In the genomic region with DNA sequence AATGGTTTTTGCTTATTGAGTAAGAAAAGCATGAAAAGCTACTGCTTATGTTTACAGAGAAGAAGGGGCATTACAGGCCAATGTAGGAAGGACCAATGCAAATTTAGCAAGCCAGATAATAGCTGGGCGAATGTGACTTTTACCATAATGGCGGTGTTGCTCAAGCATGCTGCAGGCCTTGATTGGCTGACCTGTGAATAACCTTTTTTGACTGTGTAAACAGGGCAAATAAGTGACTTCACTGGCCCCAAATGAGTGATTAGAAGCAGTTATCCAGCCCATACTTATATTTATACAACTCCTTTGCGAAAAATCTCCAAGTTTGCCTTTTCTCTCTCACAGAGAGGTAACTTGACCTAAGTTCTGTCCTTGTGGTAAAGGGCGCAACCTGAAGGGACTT, we compare ENCODE assay signal across 31 cellular contexts.
A peak's percentile ranks its signal among the peaks of the same experiment; 100 is the strongest.
DNase-seq lines count a peak whose midpoint lies in the region; ATAC-seq, FAIRE-seq and TF ChIP-seq lines count a peak whose summit lies in the region.
"Had no signal": no experiment of that assay in that cellular context is flagged by ENCODE, and none has a peak within 500 bp of the region (broad histone marks: within the 10 kb centered on the region; RNA-seq: fewer than 3 reads in every experiment).

No MANE protein-coding gene starts in this region.

- TF ChIP-seq RAD21 in K562 (CRISPR knock-in tag; conservative IDR thresholded peaks at IDR 0.05 in 1 of 2, IDR thresholded peaks at IDR 0.05 in 1 of 2): no peak

- H3K27me3 ChIP-seq in K562 (ENCODE audit: control insufficient read depth in 2 of 2, insufficient read depth in 2 of 2, low read length in 2 of 2) (peaks cover 23 to 33% of the 10 kb centered on the region in 2 experiments; a peak in 4 of 5 replicates), testis (no peaks in the 10 kb centered on the region)
- H3K27me3 ChIP-seq: BE2C; BLaER1; BLaER1 treated with 17β-estradiol and CSF1 and Interleukin-3, amounts not matched to agents 10 nM and 100 nM had no signal

- H3K4me2 ChIP-seq in K562 (ENCODE audit: insufficient read depth, low read length): no peak overlapping the region
- H3K4me2 ChIP-seq: A549; BLaER1; BLaER1 treated with 17β-estradiol and CSF1 and Interleukin-3, amounts not matched to agents 10 nM and 100 nM had no signal

- H3K36me3 ChIP-seq in K562 (ENCODE audit: control insufficient read depth, insufficient read depth, low read length): no peaks in the 10 kb centered on the region
- H3K36me3 ChIP-seq in testis (ENCODE audit: low read depth, missing control alignments): no peaks in the 10 kb centered on the region
- H3K36me3 ChIP-seq: BE2C; BLaER1; BLaER1 treated with 17β-estradiol and CSF1 and Interleukin-3, amounts not matched to agents 10 nM and 100 nM had no signal

- ATAC-seq in K562: peak; percentile 47
- ATAC-seq in GM21825 (IDR thresholded peaks at IDR 0.05; ENCODE audit: unreplicated experiment): no peak
- ATAC-seq: A549; CD8-positive, alpha-beta T cell had no signal

- no peak overlapping the region for H3K27ac ChIP-seq in K562 (ENCODE audit: extremely low read depth, low read depth, low read length)
- H3K27ac ChIP-seq in testis: no peak overlapping the region
- H3K27ac ChIP-seq: 22Rv1; A549; BLaER1; BLaER1 treated with 17β-estradiol and CSF1 and Interleukin-3, amounts not matched to agents 10 nM and 100 nM; C4-2B had no signal

- peak overlapping the region; percentile 37; the same call in 1 of the 2 replicates for H2AFZ ChIP-seq in K562 (ENCODE audit: low read depth, low read length)

- POLR2A ChIA-PET in K562 (lab: Yijun Ruan, JAX): no interaction called here

- intact Hi-C loops in K562 (cut with micrococcal nuclease): loop anchor here (5.0 kb wide), 1 partner anchor 246 kb away; no protein-coding TSS in a partner anchor
- intact Hi-C loops in testis (cut with DNase I; ENCODE audit: low total_unique reads): no loop called here

- in situ Hi-C loops in K562 (cut with MboI): no loop called here

- no peak overlapping the region for H3K9ac ChIP-seq in K562 (ENCODE audit: insufficient read depth in 1 of 2, low read depth in 2 of 2, low read length in 2 of 2)
- H3K9ac ChIP-seq: BLaER1; BLaER1 treated with 17β-estradiol and CSF1 and Interleukin-3, amounts not matched to agents 10 nM and 100 nM had no signal

- no peaks in the 10 kb centered on the region for H4K20me1 ChIP-seq in K562 (replicated peaks; ENCODE audit: control insufficient read depth, insufficient read depth, low read length)
- H4K20me1 ChIP-seq: BLaER1; BLaER1 treated with 17β-estradiol and CSF1 and Interleukin-3, amounts not matched to agents 10 nM and 100 nM had no signal

- no peak for TF ChIP-seq CTCF in K562 (IDR thresholded peaks at IDR 0.05 in 2 of 3, conservative IDR thresholded peaks at IDR 0.05 in 1 of 3; ENCODE audit: insufficient read depth in 2 of 3, low read depth in 1 of 3, low read length in 3 of 3)
- no peak for TF ChIP-seq CTCF in testis (IDR thresholded peaks at IDR 0.05)

- DNase-seq in HuH-7.5 (ENCODE audit: low spot score) (peak; percentile 30), K562 (ENCODE audit: extremely low read depth in 1 of 4, low spot score in 3 of 4) (no peak), testis (no peak)
- DNase-seq: 8988T; ACHN; AML-193; BE2C; C1 segment of cervical spinal cord; Caco-2; Calu3; CD4-positive, alpha-beta memory T cell; CD4-positive, alpha-beta T cell; CD4-positive, CD25-positive, alpha-beta regulatory T cell; CD8-positive, alpha-beta memory T cell; CD8-positive, alpha-beta T cell; COR-L47; DMS 273 treated with DMSO at 0.1 percent for 48 hours; DMS153; DMS53; DMS79; DMS79 treated with DMSO at 0.1 percent for 48 hours; DND-41; EL had no signal

- H3K4me3 ChIP-seq in K562 (no peak overlapping the region), testis (no peak overlapping the region)
- H3K4me3 ChIP-seq: A549; BLaER1; BLaER1 treated with 17β-estradiol and CSF1 and Interleukin-3, amounts not matched to agents 10 nM and 100 nM had no signal

- 9% methylated on average over 4 of the region's 4 CpGs for WGBS in K562 (ENCODE audit: insufficient coverage, low coverage, missing lambda C conversion rate)
- 89 to 94% methylated on average over 4 of the region's 4 CpGs for WGBS in testis, 2 donors

- H3K9me3 ChIP-seq in K562 (replicated peaks; ENCODE audit: control insufficient read depth, insufficient read depth, low read depth, low read length) (no peaks in the 10 kb centered on the region), testis (no peaks in the 10 kb centered on the region)
- H3K9me3 ChIP-seq: A549, BE2C, BLaER1 had no signal

- no peaks in the 10 kb centered on the region for H3K9me1 ChIP-seq in K562 (ENCODE audit: control insufficient read depth, insufficient read depth, low read length)

- H3K79me2 ChIP-seq in K562 (ENCODE audit: control insufficient read depth, insufficient read depth, low read length): no peaks in the 10 kb centered on the region

- TF ChIP-seq EP300 in K562 (IDR thresholded peaks at IDR 0.05; ENCODE audit: low read length): no peak

- no peak for FAIRE-seq in K562 (lab: Jason Lieb, UNC)
- FAIRE-seq: A204.1, A549, D721Med had no signal

- CTCF ChIA-PET in K562 (lab: Yijun Ruan, JAX; ENCODE audit: low intra/inter-chr PET ratio): no interaction called here

- H3K4me1 ChIP-seq in K562 (replicated peaks in 1 of 2; ENCODE audit: control insufficient read depth in 2 of 2, insufficient read depth in 2 of 2, low read length in 2 of 2) (peaks cover 0 to 18% of the 10 kb centered on the region in 2 experiments; a peak in 3 of 5 replicates), testis (no peaks in the 10 kb centered on the region)
- H3K4me1 ChIP-seq: A549, BE2C, BLaER1, Caco-2 had no signal

- BruUV-seq in K562 (replicated peaks; lab: Mats Ljungman, UMichigan): no TSS peak

- TF ChIP-seq POLR2A in K562 (conservative IDR thresholded peaks at IDR 0.05) (no peak), testis (IDR thresholded peaks at IDR 0.05) (no peak)

TF ChIP-seq in K562, 482 proteins besides CTCF, POLR2A, EP300 and RAD21:
- peak in 1 of 2 experiments; percentile 85; a peak in 2 of 4 replicates for TF ChIP-seq FOXA3 (CRISPR knock-in tag; conservative IDR thresholded peaks at IDR 0.05 in 1 of 2, IDR thresholded peaks at IDR 0.05 in 1 of 2)
- peak; percentile 73 for TF ChIP-seq CEBPB (tag; IDR thresholded peaks at IDR 0.05)
- peak in 1 of 3 experiments; percentile 42 for TF ChIP-seq YY1 (IDR thresholded peaks at IDR 0.05; ENCODE audit: borderline replicate concordance in 1 of 3, control insufficient read depth in 1 of 3, extremely low read depth in 1 of 3, insufficient read depth in 3 of 3, insufficient read length in 1 of 3, insufficient replicate concordance in 2 of 3, low read depth in 1 of 3, low read length in 2 of 3)
- TF ChIP-seq, protein P1, sequence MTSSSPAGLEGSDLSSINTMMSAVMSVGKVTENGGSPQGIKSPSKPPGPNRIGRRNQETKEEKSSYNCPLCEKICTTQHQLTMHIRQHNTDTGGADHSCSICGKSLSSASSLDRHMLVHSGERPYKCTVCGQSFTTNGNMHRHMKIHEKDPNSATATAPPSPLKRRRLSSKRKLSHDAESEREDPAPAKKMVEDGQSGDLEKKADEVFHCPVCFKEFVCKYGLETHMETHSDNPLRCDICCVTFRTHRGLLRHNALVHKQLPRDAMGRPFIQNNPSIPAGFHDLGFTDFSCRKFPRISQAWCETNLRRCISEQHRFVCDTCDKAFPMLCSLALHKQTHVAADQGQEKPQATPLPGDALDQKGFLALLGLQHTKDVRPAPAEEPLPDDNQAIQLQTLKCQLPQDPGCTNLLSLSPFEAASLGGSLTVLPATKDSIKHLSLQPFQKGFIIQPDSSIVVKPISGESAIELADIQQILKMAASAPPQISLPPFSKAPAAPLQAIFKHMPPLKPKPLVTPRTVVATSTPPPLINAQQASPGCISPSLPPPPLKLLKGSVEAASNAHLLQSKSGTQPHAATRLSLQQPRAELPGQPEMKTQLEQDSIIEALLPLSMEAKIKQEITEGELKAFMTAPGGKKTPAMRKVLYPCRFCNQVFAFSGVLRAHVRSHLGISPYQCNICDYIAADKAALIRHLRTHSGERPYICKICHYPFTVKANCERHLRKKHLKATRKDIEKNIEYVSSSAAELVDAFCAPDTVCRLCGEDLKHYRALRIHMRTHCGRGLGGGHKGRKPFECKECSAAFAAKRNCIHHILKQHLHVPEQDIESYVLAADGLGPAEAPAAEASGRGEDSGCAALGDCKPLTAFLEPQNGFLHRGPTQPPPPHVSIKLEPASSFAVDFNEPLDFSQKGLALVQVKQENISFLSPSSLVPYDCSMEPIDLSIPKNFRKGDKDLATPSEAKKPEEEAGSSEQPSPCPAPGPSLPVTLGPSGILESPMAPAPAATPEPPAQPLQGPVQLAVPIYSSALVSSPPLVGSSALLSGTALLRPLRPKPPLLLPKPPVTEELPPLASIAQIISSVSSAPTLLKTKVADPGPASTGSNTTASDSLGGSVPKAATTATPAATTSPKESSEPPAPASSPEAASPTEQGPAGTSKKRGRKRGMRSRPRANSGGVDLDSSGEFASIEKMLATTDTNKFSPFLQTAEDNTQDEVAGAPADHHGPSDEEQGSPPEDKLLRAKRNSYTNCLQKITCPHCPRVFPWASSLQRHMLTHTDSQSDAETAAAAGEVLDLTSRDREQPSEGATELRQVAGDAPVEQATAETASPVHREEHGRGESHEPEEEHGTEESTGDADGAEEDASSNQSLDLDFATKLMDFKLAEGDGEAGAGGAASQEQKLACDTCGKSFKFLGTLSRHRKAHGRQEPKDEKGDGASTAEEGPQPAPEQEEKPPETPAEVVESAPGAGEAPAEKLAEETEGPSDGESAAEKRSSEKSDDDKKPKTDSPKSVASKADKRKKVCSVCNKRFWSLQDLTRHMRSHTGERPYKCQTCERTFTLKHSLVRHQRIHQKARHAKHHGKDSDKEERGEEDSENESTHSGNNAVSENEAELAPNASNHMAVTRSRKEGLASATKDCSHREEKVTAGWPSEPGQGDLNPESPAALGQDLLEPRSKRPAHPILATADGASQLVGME (CRISPR knock-in tag; IDR thresholded peaks at IDR 0.05): no peak
- TF ChIP-seq COPS2 (conservative IDR thresholded peaks at IDR 0.05): no peak
- TF ChIP-seq, protein P2, sequence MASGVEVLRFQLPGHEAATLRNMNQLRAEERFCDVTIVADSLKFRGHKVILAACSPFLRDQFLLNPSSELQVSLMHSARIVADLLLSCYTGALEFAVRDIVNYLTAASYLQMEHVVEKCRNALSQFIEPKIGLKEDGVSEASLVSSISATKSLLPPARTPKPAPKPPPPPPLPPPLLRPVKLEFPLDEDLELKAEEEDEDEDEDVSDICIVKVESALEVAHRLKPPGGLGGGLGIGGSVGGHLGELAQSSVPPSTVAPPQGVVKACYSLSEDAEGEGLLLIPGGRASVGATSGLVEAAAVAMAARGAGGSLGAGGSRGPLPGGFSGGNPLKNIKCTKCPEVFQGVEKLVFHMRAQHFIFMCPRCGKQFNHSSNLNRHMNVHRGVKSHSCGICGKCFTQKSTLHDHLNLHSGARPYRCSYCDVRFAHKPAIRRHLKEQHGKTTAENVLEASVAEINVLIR (CRISPR knock-in tag; IDR thresholded peaks at IDR 0.05): no peak
TF ChIP-seq in K562: peak in this region for 3.
